Comparison of ENCODE assay signal across 18 cellular contexts in genomic region chr13:29746167-29746677, GRCh38.
"Had no signal": no experiment of that assay in that cellular context is flagged by ENCODE, and none has a peak within 500 bp of the region (broad histone marks: within the 10 kb centered on the region; RNA-seq: fewer than 3 reads in every experiment).

No MANE protein-coding gene starts in this region.

- H3K4me1 ChIP-seq: left ventricle myocardium inferior, prostate gland, right atrium auricular region had no signal

- H3K9me3 ChIP-seq: heart left ventricle, left ventricle myocardium inferior, neutrophil, ovary, prostate gland, right atrium auricular region, thoracic aorta had no signal

- H3K27ac ChIP-seq: heart left ventricle, left ventricle myocardium inferior, neutrophil, ovary, prostate gland, right atrium auricular region, thoracic aorta had no signal

- H3K27me3 ChIP-seq: heart left ventricle, ovary, right atrium auricular region had no signal

- H3K4me3 ChIP-seq: heart left ventricle, left ventricle myocardium inferior, ovary, prostate gland, right atrium auricular region, thoracic aorta had no signal

- DNase-seq: activated CD4-positive, alpha-beta memory T cell treated with anti-CD3 and anti-CD28 coated beads, Interleukin-2, amount 10 ng/mL, durations not matched to agents 7 days and 5 days; activated CD4-positive, alpha-beta T cell treated with anti-CD3 and anti-CD28 coated beads, Interleukin-2, amount 10 ng/mL, durations not matched to agents 24 days and 14 days; activated gamma-delta T cell; activated naive CD4-positive, alpha-beta T cell treated with anti-CD3 and anti-CD28 coated beads, Interleukin-2, amount 50 U/mL, for 16 hours; activated naive CD8-positive, alpha-beta T cell treated with anti-CD3 and anti-CD28 coated beads, Interleukin-2, amount 50 U/mL, for 24 hours; anterior cingulate cortex; dermis blood vessel endothelial cell; effector memory CD4-positive, alpha-beta T cell; heart left ventricle; immature natural killer cell; left ventricle myocardium inferior; ovary; stimulated activated CD4-positive, alpha-beta T cell treated with anti-CD3 and anti-CD28 coated beads, Interleukin-4, amount 100 ng/mL, for 24 hours; stimulated activated naive CD4-positive, alpha-beta T cell treated with Interleukin-2 at 50 U/mL for 16 hours had no signal

- H3K36me3 ChIP-seq: heart left ventricle, left ventricle myocardium inferior, neutrophil, ovary, prostate gland, right atrium auricular region, thoracic aorta had no signal
